ENCODE assay signal across 2 cellular contexts in genomic region chr7:48084727-48085432, GRCh38.
A peak's percentile ranks its signal among the peaks of the same experiment; 100 is the strongest.
TF ChIP-seq lines count a peak whose summit lies in the region.

No MANE protein-coding gene starts in this region.

TF ChIP-seq in SK-N-SH treated with all-trans-retinoic acid at 6 μM for 48 hours, 23 proteins besides CTCF, POLR2A, EP300 and RAD21 (continued from another document):
- TF ChIP-seq POU6F1 (CRISPR knock-in tag; IDR thresholded peaks at IDR 0.05; ENCODE audit: borderline replicate concordance, low read depth) (no peak), PPARA (CRISPR knock-in tag; IDR thresholded peaks at IDR 0.05; ENCODE audit: borderline replicate concordance) (no peak), ISL1 (CRISPR knock-in tag; IDR thresholded peaks at IDR 0.05) (peak; percentile 58), CREB5 (CRISPR knock-in tag; IDR thresholded peaks at IDR 0.05; ENCODE audit: low read depth) (no peak), RARB (CRISPR knock-in tag; IDR thresholded peaks at IDR 0.05) (peak; percentile 22; the same call in 1 of the 2 replicates), CSRNP3 (CRISPR knock-in tag; IDR thresholded peaks at IDR 0.05) (no peak), SNAI2 (CRISPR knock-in tag; IDR thresholded peaks at IDR 0.05) (no peak), ZNF565 (CRISPR knock-in tag; conservative IDR thresholded peaks at IDR 0.05; ENCODE audit: low read depth) (no peak), ZFP3 (CRISPR knock-in tag; IDR thresholded peaks at IDR 0.05) (peak; percentile 37; the same call in 1 of the 2 replicates), TSHZ2 (CRISPR knock-in tag; IDR thresholded peaks at IDR 0.05) (no peak), CSDC2 (CRISPR knock-in tag; IDR thresholded peaks at IDR 0.05) (peak; percentile 71), ESRRG (CRISPR knock-in tag; IDR thresholded peaks at IDR 0.05) (no peak), ZNF8 (CRISPR knock-in tag; IDR thresholded peaks at IDR 0.05) (no peak), PATZ1 (CRISPR knock-in tag; IDR thresholded peaks at IDR 0.05; ENCODE audit: borderline replicate concordance) (no peak), TCF4 (CRISPR knock-in tag; IDR thresholded peaks at IDR 0.05; ENCODE audit: borderline replicate concordance) (no peak), TOX (CRISPR knock-in tag; IDR thresholded peaks at IDR 0.05; ENCODE audit: borderline replicate concordance) (0 out of 2 replicates have a peak, but pooled peaks have one; percentile 68), ZFP30 (CRISPR knock-in tag; IDR thresholded peaks at IDR 0.05) (no peak), ZNF70 (CRISPR knock-in tag; IDR thresholded peaks at IDR 0.05) (no peak), OSR1 (CRISPR knock-in tag; IDR thresholded peaks at IDR 0.05) (no peak)
TF ChIP-seq in SK-N-SH treated with all-trans-retinoic acid at 6 μM for 48 hours: peak in this region for 6.

TF ChIP-seq in WTC11, 78 proteins besides CTCF, POLR2A, EP300 and RAD21 (continued from another document):
- TF ChIP-seq ATF6 (CRISPR knock-in tag; IDR thresholded peaks at IDR 0.05) (no peak), GRHL2 (CRISPR knock-in tag; IDR thresholded peaks at IDR 0.05; ENCODE audit: insufficient replicate concordance, severe bottlenecking) (no peak), ZNF416 (CRISPR knock-in tag; IDR thresholded peaks at IDR 0.05) (no peak)
